ENCODE assay signal across 20 cellular contexts in the genomic region with DNA sequence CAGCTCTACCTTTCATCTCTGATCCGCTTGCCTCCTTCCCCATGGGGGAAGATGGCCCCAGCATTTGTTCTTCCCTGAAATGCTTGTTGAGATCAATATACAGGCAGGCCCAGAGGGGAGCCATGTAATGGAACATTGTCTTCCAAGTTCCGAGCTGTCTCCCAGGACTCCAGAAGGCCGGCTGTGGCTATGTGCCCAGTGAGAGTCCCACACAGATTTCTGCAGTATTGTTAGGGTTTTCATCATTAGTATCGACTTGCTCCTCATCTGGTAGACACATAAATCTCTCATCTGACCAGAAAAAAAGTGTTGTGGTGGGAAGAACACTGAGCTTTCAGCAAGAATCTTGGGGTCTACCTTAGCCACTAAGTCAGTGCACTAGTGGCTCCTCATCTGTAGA.
"Had no signal": no experiment of that assay in that cellular context is flagged by ENCODE, and none has a peak within 500 bp of the region (broad histone marks: within the 10 kb centered on the region; RNA-seq: fewer than 3 reads in every experiment).

No MANE protein-coding gene starts in this region.

- H3K27ac ChIP-seq: coronary artery, hepatocyte, tibial artery, vagina had no signal

- H3K36me3 Mint-ChIP-seq: activated CD8-positive, alpha-beta memory T cell treated with anti-CD3 and anti-CD28 coated beads, Interleukin-2, amount 10 ng/mL, durations not matched to agents 7 days and 5 days; activated naive CD8-positive, alpha-beta T cell treated with anti-CD3 and anti-CD28 coated beads, Interleukin-2, amount 10 ng/mL, durations not matched to agents 7 days and 5 days had no signal

- H3K27me3 Mint-ChIP-seq: activated CD8-positive, alpha-beta memory T cell treated with anti-CD3 and anti-CD28 coated beads, Interleukin-2, amount 10 ng/mL, durations not matched to agents 7 days and 5 days had no signal

- H3K4me3 ChIP-seq: coronary artery, hepatocyte, lung, mucosa of descending colon, tibial artery, vagina had no signal

- H3K9me3 Mint-ChIP-seq: activated T-cell treated with anti-CD3 and anti-CD28 coated beads, Interleukin-2, amount 50 U/mL, for 72 hours; T-helper 2 cell treated with Interferon-gamma antibody and Interleukin-4, amounts not matched to agents 5 μg/mL and 100 μg/mL, for 36 hours had no signal

- DNase-seq: activated CD4-positive, alpha-beta T cell treated with anti-CD3 and anti-CD28 coated beads, Interleukin-2, amount 50 U/mL, for 48 hours; activated CD4-positive, CD25-positive, alpha-beta regulatory T cell treated with anti-CD3 and anti-CD28 coated beads, Interleukin-2, amount 50 U/mL, for 72 hours; activated CD8-positive, alpha-beta memory T cell treated with anti-CD3 and anti-CD28 coated beads, Interleukin-2, amount 10 ng/mL, durations not matched to agents 7 days and 5 days; activated gamma-delta T cell treated with Interleukin-2 at 50 U/mL for 16 hours; activated naive CD8-positive, alpha-beta T cell treated with anti-CD3 and anti-CD28 coated beads, Interleukin-2, amount 10 ng/mL, durations not matched to agents 7 days and 5 days; activated T-cell treated with anti-CD3 and anti-CD28 coated beads, Interleukin-2, amount 50 U/mL, for 72 hours; aorta; effector CD8-positive, alpha-beta T cell; foreskin melanocyte; mucosa of descending colon; naive thymus-derived CD8-positive, alpha-beta T cell; stimulated activated CD4-positive, alpha-beta T cell treated with anti-CD3 and anti-CD28 coated beads, Interleukin-2, amount 100 ng/mL, for 48 hours; stimulated activated CD8-positive, alpha-beta memory T cell treated with anti-CD3 and anti-CD28 coated beads, Interleukin-4, amount 100 ng/mL, for 48 hours; tibial artery had no signal

- H3K27ac Mint-ChIP-seq: activated CD8-positive, alpha-beta memory T cell treated with anti-CD3 and anti-CD28 coated beads, Interleukin-2, amount 10 ng/mL, durations not matched to agents 7 days and 5 days; activated naive CD8-positive, alpha-beta T cell treated with anti-CD3 and anti-CD28 coated beads, Interleukin-2, amount 10 ng/mL, durations not matched to agents 7 days and 5 days; activated T-cell treated with anti-CD3 and anti-CD28 coated beads, Interleukin-2, amount 50 U/mL, for 72 hours; stimulated activated naive CD8-positive, alpha-beta T cell treated with anti-CD3 and anti-CD28 coated beads, Interleukin-15, Interleukin-2, amounts not matched to agents 100 ng/mL and 50 ng/mL, for 24 hours; T-helper 2 cell treated with Interferon-gamma antibody and Interleukin-4, amounts not matched to agents 5 μg/mL and 100 μg/mL, for 36 hours had no signal

- H3K4me1 ChIP-seq: tibial artery, vagina had no signal

- H3K9me3 ChIP-seq: mucosa of descending colon, tibial artery, vagina had no signal

- ATAC-seq: activated CD8-positive, alpha-beta memory T cell treated with anti-CD3 and anti-CD28 coated beads, Interleukin-2, amount 10 ng/mL, durations not matched to agents 7 days and 5 days; activated T-cell treated with anti-CD3 and anti-CD28 coated beads, Interleukin-2, amount 50 U/mL, for 72 hours; mucosa of descending colon; naive thymus-derived CD8-positive, alpha-beta T cell had no signal

- H3K27me3 ChIP-seq: hepatocyte, vagina had no signal

- H3K36me3 ChIP-seq: tibial artery, vagina had no signal

- H3K4me3 Mint-ChIP-seq: activated CD8-positive, alpha-beta memory T cell treated with anti-CD3 and anti-CD28 coated beads, Interleukin-2, amount 10 ng/mL, durations not matched to agents 7 days and 5 days; activated naive CD8-positive, alpha-beta T cell treated with anti-CD3 and anti-CD28 coated beads, Interleukin-2, amount 10 ng/mL, durations not matched to agents 7 days and 5 days; activated T-cell treated with anti-CD3 and anti-CD28 coated beads, Interleukin-2, amount 50 U/mL, for 72 hours; naive thymus-derived CD8-positive, alpha-beta T cell; stimulated activated naive CD8-positive, alpha-beta T cell treated with anti-CD3 and anti-CD28 coated beads, Interleukin-15, Interleukin-2, amounts not matched to agents 100 ng/mL and 50 ng/mL, for 24 hours; T-helper 2 cell treated with Interferon-gamma antibody and Interleukin-4, amounts not matched to agents 5 μg/mL and 100 μg/mL, for 36 hours had no signal

- H3K4me1 Mint-ChIP-seq: activated CD8-positive, alpha-beta memory T cell treated with anti-CD3 and anti-CD28 coated beads, Interleukin-2, amount 10 ng/mL, durations not matched to agents 7 days and 5 days; activated naive CD8-positive, alpha-beta T cell treated with anti-CD3 and anti-CD28 coated beads, Interleukin-2, amount 10 ng/mL, durations not matched to agents 7 days and 5 days; naive thymus-derived CD8-positive, alpha-beta T cell had no signal
